Comparison of ENCODE assay signal across 1 cellular context in genomic region chr10:44309939-44310761, GRCh38.
TF ChIP-seq lines count a peak whose summit lies in the region.

No MANE protein-coding gene starts in this region.

TF ChIP-seq in IMR-90, 13 proteins besides CTCF, POLR2A, EP300 and RAD21 (continued from another document):
- TF ChIP-seq RCOR1 (IDR thresholded peaks at IDR 0.05; ENCODE audit: insufficient replicate concordance, low read length) (no peak), SMC3 (IDR thresholded peaks at IDR 0.05; ENCODE audit: low read depth, low read length) (no peak), RFX5 (IDR thresholded peaks at IDR 0.05; ENCODE audit: low read depth, low read length) (no peak), MAFK (IDR thresholded peaks at IDR 0.05; ENCODE audit: low read depth, low read length) (no peak), MAZ (IDR thresholded peaks at IDR 0.05; ENCODE audit: borderline replicate concordance, low read depth, low read length) (no peak), CHD1 (IDR thresholded peaks at IDR 0.05; ENCODE audit: low read depth, low read length) (no peak)
